In genomic region chr19:50663280-50663790, GRCh38 we compare ENCODE assay signal across 16 cellular contexts. TPM values are rescaled to one million over a fixed set of nuclear protein-coding genes. Genes with fewer than 3 reads are reported as not detected.
A peak's percentile ranks its signal among the peaks of the same experiment; 100 is the strongest.
DNase-seq lines count a peak whose midpoint lies in the region; ATAC-seq, FAIRE-seq and TF ChIP-seq lines count a peak whose summit lies in the region.
"Had no signal": no experiment of that assay in that cellular context is flagged by ENCODE, and none has a peak within 500 bp of the region (broad histone marks: within the 10 kb centered on the region; RNA-seq: fewer than 3 reads in every experiment).

No MANE protein-coding gene starts in this region.

- H3K4me1 ChIP-seq in Loucy (ENCODE audit: insufficient read depth, low read length, poor library complexity, severe bottlenecking) (no peaks in the 10 kb centered on the region), K562 (replicated peaks in 1 of 2; ENCODE audit: control insufficient read depth in 2 of 2, insufficient read depth in 2 of 2, low read length in 2 of 2) (peaks cover 0 to 55% of the 10 kb centered on the region in 2 experiments; a peak in 4 of 5 replicates), upper lobe of left lung (peaks cover 7 to 37% (median 16%) of the 10 kb centered on the region in 4 donors)
- H3K4me1 ChIP-seq: SJSA1 had no signal

- no peaks in the 10 kb centered on the region for H3K36me3 Mint-ChIP-seq in progenitor cell of endocrine pancreas (ENCODE audit: insufficient read depth)

- H3K27me3 Mint-ChIP-seq in progenitor cell of endocrine pancreas, result peaks cover 38% of the 10 kb centered on the region

- H3F3A ChIP-seq in Loucy (ENCODE audit: low read depth), result no peaks in the 10 kb centered on the region

- H3K9ac ChIP-seq in Loucy (ENCODE audit: low read depth, low read length, poor library complexity, severe bottlenecking) (no peak overlapping the region), K562 (ENCODE audit: insufficient read depth in 1 of 2, low read depth in 2 of 2, low read length in 2 of 2) (no peak overlapping the region)

- H3K27ac Mint-ChIP-seq in progenitor cell of endocrine pancreas, result no peak overlapping the region

- H3K9me1 ChIP-seq in K562 (ENCODE audit: control insufficient read depth, insufficient read depth, low read length), result no peaks in the 10 kb centered on the region

- POLR2A ChIA-PET in K562 (lab: Yijun Ruan, JAX), result interaction anchor here (0.7 kb wide), 1 partner anchor 153 kb away, joined by 3 read pairs; no protein-coding TSS in a partner anchor

- TF ChIP-seq EP300 in K562 (IDR thresholded peaks at IDR 0.05; ENCODE audit: low read length) (no peak), upper lobe of left lung (IDR thresholded peaks at IDR 0.05) (no peak)

- no peaks in the 10 kb centered on the region for H3K9me3 Mint-ChIP-seq in progenitor cell of endocrine pancreas (ENCODE audit: low read depth)

- H4K20me1 ChIP-seq in Loucy (ENCODE audit: insufficient read depth, low read length, poor library complexity, severe bottlenecking) (no peaks in the 10 kb centered on the region), K562 (replicated peaks; ENCODE audit: control insufficient read depth, insufficient read depth, low read length) (peaks cover 3% of the 10 kb centered on the region; the same call in 1 of the 2 replicates)

- no TSS peak for BruUV-seq in K562 (replicated peaks; lab: Mats Ljungman, UMichigan)

- peaks cover 2% of the 10 kb centered on the region for H3K4me1 Mint-ChIP-seq in progenitor cell of endocrine pancreas (ENCODE audit: low read depth)

- H3K4me2 ChIP-seq in Loucy (ENCODE audit: low read depth, low read length, poor library complexity, severe bottlenecking), result no peak overlapping the region
- H3K4me2 ChIP-seq in K562 (ENCODE audit: insufficient read depth, low read length), result no peak overlapping the region

- no peak overlapping the region for H3K27ac ChIP-seq in K562 (ENCODE audit: extremely low read depth, low read depth, low read length)
- H3K27ac ChIP-seq in upper lobe of left lung, result no peak overlapping the region
- H3K27ac ChIP-seq: ovary, SJSA1 had no signal

- TF ChIP-seq CTCF in Loucy (conservative IDR thresholded peaks at IDR 0.05; ENCODE audit: low read length) (peak; percentile 36), K562 (IDR thresholded peaks at IDR 0.05 in 2 of 3, conservative IDR thresholded peaks at IDR 0.05 in 1 of 3; ENCODE audit: insufficient read depth in 2 of 3, low read depth in 1 of 3, low read length in 3 of 3) (peak; percentile 26 to 42 (median 42); a peak in 5 of 6 replicates), progenitor cell of endocrine pancreas (IDR thresholded peaks at IDR 0.05; ENCODE audit: unreplicated experiment) (peak; percentile 45), upper lobe of left lung (IDR thresholded peaks at IDR 0.05) (no peak)

- no peaks in the 10 kb centered on the region for H3K9me3 ChIP-seq in Loucy (ENCODE audit: insufficient read depth, low read depth, low read length)
- H3K9me3 ChIP-seq in K562 (replicated peaks; ENCODE audit: control insufficient read depth, insufficient read depth, low read depth, low read length), result peaks cover 9% of the 10 kb centered on the region
- H3K9me3 ChIP-seq in upper lobe of left lung, result no peaks in the 10 kb centered on the region
- H3K9me3 ChIP-seq: ovary had no signal

- no peak overlapping the region for H3K4me3 Mint-ChIP-seq in progenitor cell of endocrine pancreas (ENCODE audit: low read depth)

- H3K79me2 ChIP-seq in Loucy (ENCODE audit: insufficient read depth, low read length) (no peaks in the 10 kb centered on the region), K562 (ENCODE audit: control insufficient read depth, insufficient read depth, low read length) (peaks cover 7% of the 10 kb centered on the region; the same call in 2 of the 3 replicates)

- H3K36me3 ChIP-seq in Loucy (ENCODE audit: insufficient read depth, low read length), result no peaks in the 10 kb centered on the region
- H3K36me3 ChIP-seq in K562 (ENCODE audit: control insufficient read depth, insufficient read depth, low read length), result no peaks in the 10 kb centered on the region
- no peaks in the 10 kb centered on the region for H3K36me3 ChIP-seq in upper lobe of left lung
- H3K36me3 ChIP-seq: ovary, SJSA1 had no signal

- WGBS in K562 (ENCODE audit: insufficient coverage, low coverage, missing lambda C conversion rate), result 56% methylated on average over 2 of the region's 2 CpGs
- 87 to 88% methylated on average over 2 of the region's 2 CpGs for WGBS in upper lobe of left lung, 2 donors

- DNase-seq in NCI-H1417 (lab: John Stamatoyannopoulos, UW) (peak in 2 of 3 experiments; percentile 33 to 65), NCI-H1417 treated with DMSO at 0.1 percent for 48 hours (lab: John Stamatoyannopoulos, UW) (no peak), K562 (ENCODE audit: extremely low read depth in 1 of 4, low spot score in 3 of 4) (peak in 3 of 4 experiments; percentile 41 to 60 (median 54)), progenitor cell of endocrine pancreas (ENCODE audit: low spot score, unreplicated experiment) (no peak), upper lobe of left lung (no peak)
- DNase-seq in activated CD4-positive, CD25-positive, alpha-beta regulatory T cell (lab: John Stamatoyannopoulos, UW), result no peak
- DNase-seq: DMS153, mammary epithelial cell, NCI-H774, ovary had no signal

- H3K9me2 ChIP-seq in Loucy (replicated peaks; ENCODE audit: low read depth, low read length), result no peaks in the 10 kb centered on the region

- intact Hi-C loops in K562 (cut with micrococcal nuclease), result no loop called here

- in situ Hi-C loops in K562 (cut with MboI), result no loop called here

- no peak overlapping the region for H2AFZ ChIP-seq in Loucy (ENCODE audit: low read length)
- no peak overlapping the region for H2AFZ ChIP-seq in K562 (ENCODE audit: low read depth, low read length)

- CTCF ChIA-PET in K562 (lab: Yijun Ruan, JAX; ENCODE audit: low intra/inter-chr PET ratio), result interaction anchor here (0.6 to 0.8 kb wide), 2 partner anchors 107 to 217 kb away, joined by 3 to 5 read pairs; no protein-coding TSS in a partner anchor

- no peak for TF ChIP-seq RAD21 in K562 (CRISPR knock-in tag; conservative IDR thresholded peaks at IDR 0.05 in 1 of 2, IDR thresholded peaks at IDR 0.05 in 1 of 2)

- TF ChIP-seq POLR2A in K562 (conservative IDR thresholded peaks at IDR 0.05) (no peak), upper lobe of left lung (IDR thresholded peaks at IDR 0.05) (no peak)

- no peak overlapping the region for H3K4me3 ChIP-seq in Loucy (ENCODE audit: low read length, poor library complexity, severe bottlenecking)
- no peak overlapping the region for H3K4me3 ChIP-seq in K562
- no peak overlapping the region for H3K4me3 ChIP-seq in upper lobe of left lung
- H3K4me3 ChIP-seq: ovary, SJSA1 had no signal

- ATAC-seq in K562, result no peak
- ATAC-seq in upper lobe of left lung (ENCODE audit: low FRiP score in 2 of 2), result no peak
- ATAC-seq in esophagus mucosa, result no peak
- ATAC-seq: activated CD4-positive, CD25-positive, alpha-beta regulatory T cell treated with anti-CD3 and anti-CD28 coated beads, Interleukin-2, amount 50 U/mL, for 24 hours had no signal

- no peaks in the 10 kb centered on the region for H3K27me3 ChIP-seq in Loucy (ENCODE audit: insufficient read depth, low read length, poor library complexity, severe bottlenecking)
- peaks cover 0 to 5% of the 10 kb centered on the region in 2 experiments; a peak in 2 of 5 replicates for H3K27me3 ChIP-seq in K562 (ENCODE audit: control insufficient read depth in 2 of 2, insufficient read depth in 2 of 2, low read length in 2 of 2)
- peaks cover 0 to 49% (median 29%) of the 10 kb centered on the region in 4 donors for H3K27me3 ChIP-seq in upper lobe of left lung
- H3K27me3 ChIP-seq: ovary had no signal

- no peak for FAIRE-seq in K562 (lab: Jason Lieb, UNC)
- FAIRE-seq: colon had no signal

RNA-seq across cellular contexts. Expression of gene C19orf81, which starts 14.1 kb away (rescaled TPM):
- total RNA-seq in K562 (2011; cell fraction: chromatin; rRNA removed; ENCODE audit: low replicate concordance), result 3.2 TPM in 1 of 2 replicates, not detected in the other
- total RNA-seq in K562 (2011; cell fraction: nucleolus; rRNA removed), result 10.5 and 13.3 TPM in 2 replicates
- total RNA-seq in K562 (2011; cell fraction: nucleoplasm; rRNA removed), result 7.7 and 11.2 TPM in 2 replicates
- total RNA-seq in K562 (2014; rRNA removed), result 42.9 and 52.9 TPM in 2 replicates
- total RNA-seq in K562 (2014; rRNA removed; fragmentation: Illumina TruSeq; extraction: Trizol), result not detected in 2 replicates
- 2.9 and 3.0 TPM in 2 replicates for total RNA-seq in K562 (2015; rRNA removed; fragmentation: Illumina TruSeq; extraction: Trizol)
- 33.0 and 40.2 TPM in 2 replicates for total RNA-seq in K562 (2021)
- polyA plus RNA-seq in K562 (2011; rRNA removed), result 2.5 and 5.1 TPM in 2 replicates
- polyA plus RNA-seq in K562 (2011; cell fraction: cytosol; rRNA removed), result 8.7 and 29.6 TPM in 2 replicates
- polyA plus RNA-seq in K562 (2011; cell fraction: nucleus; rRNA removed), result 8.3 and 17.5 TPM in 2 replicates
- polyA plus RNA-seq in K562 (2012), result 26.5 and 30.0 TPM in 2 replicates
- polyA plus RNA-seq in K562 (2014; fragmentation: Illumina TruSeq; extraction: Trizol), result 1.1 TPM in 1 of 2 replicates, not detected in the other
- polyA plus RNA-seq in K562 (2014; fragmentation: Nextera tagmentation; extraction: Ambion mirVana), result not detected
- polyA plus RNA-seq in K562 (2014; rRNA removed), result 35.9 and 46.2 TPM in 2 replicates
- polyA minus RNA-seq in K562 (2011; rRNA and poly(A)+ RNA removed), result not detected in 2 replicates
- 3.5 and 5.7 TPM in 2 replicates for polyA minus RNA-seq in K562 (2011; cell fraction: cytosol; rRNA and poly(A)+ RNA removed)
- 6.1 and 7.3 TPM in 2 replicates for polyA minus RNA-seq in K562 (2011; cell fraction: nucleus; rRNA and poly(A)+ RNA removed)
- 5.6 and 8.6 TPM in 2 replicates for total RNA-seq in progenitor cell of endocrine pancreas
- 10 to 100 TPM in 1 of 6 donors, 1 to 10 TPM in 4, not detected in 1; 1.7 to 24.4 (median 3.1) TPM for total RNA-seq in upper lobe of left lung
- not detected for total RNA-seq in esophagus mucosa
- total RNA-seq: mammary epithelial cell, MCF 10A, SJSA1 had no signal
- polyA plus RNA-seq: mammary epithelial cell, ovary had no signal

RNA-seq across cellular contexts. Expression of gene SYT3, which starts 23.7 kb away (rescaled TPM):
- 1.5 and 2.4 TPM in 2 replicates for total RNA-seq in K562 (2011; cell fraction: chromatin; rRNA removed; ENCODE audit: low replicate concordance)
- 1.6 and 2.0 TPM in 2 replicates for total RNA-seq in K562 (2011; cell fraction: nucleolus; rRNA removed)
- 1.5 and 3.9 TPM in 2 replicates for total RNA-seq in K562 (2011; cell fraction: nucleoplasm; rRNA removed)
- total RNA-seq in K562 (2014; rRNA removed) (1.1 and 1.6 TPM in 2 replicates), K562 (2014; rRNA removed; fragmentation: Illumina TruSeq; extraction: Trizol) (0.36 and 0.51 TPM in 2 replicates), K562 (2015; rRNA removed; fragmentation: Illumina TruSeq; extraction: Trizol) (0.40 and 0.41 TPM in 2 replicates), K562 (2021) (1.7 and 2.0 TPM in 2 replicates), progenitor cell of endocrine pancreas (0.91 and 1.8 TPM in 2 replicates), upper lobe of left lung (1 to 10 TPM in 3 of 6 donors, under 1 TPM in 2, not detected in 1; 0.67 to 3.6 (median 1.4) TPM), esophagus mucosa (not detected)
- polyA plus RNA-seq in K562 (2011; rRNA removed) (0.35 and 0.40 TPM in 2 replicates), K562 (2014; fragmentation: Illumina TruSeq; extraction: Trizol) (0.54 and 1.2 TPM in 2 replicates), K562 (2014; fragmentation: Nextera tagmentation; extraction: Ambion mirVana) (not detected), K562 (2014; rRNA removed) (0.38 and 0.85 TPM in 2 replicates)
- polyA plus RNA-seq in K562 (2011; cell fraction: cytosol; rRNA removed), result 0.28 and 1.0 TPM in 2 replicates
- 1.5 and 2.9 TPM in 2 replicates for polyA plus RNA-seq in K562 (2011; cell fraction: nucleus; rRNA removed)
- 1.6 and 3.0 TPM in 2 replicates for polyA plus RNA-seq in K562 (2012)
- 0.12 and 0.84 TPM in 2 replicates for polyA minus RNA-seq in K562 (2011; rRNA and poly(A)+ RNA removed)
- 0.38 TPM in 1 of 2 replicates, not detected in the other for polyA minus RNA-seq in K562 (2011; cell fraction: cytosol; rRNA and poly(A)+ RNA removed)
- 0.44 and 0.67 TPM in 2 replicates for polyA minus RNA-seq in K562 (2011; cell fraction: nucleus; rRNA and poly(A)+ RNA removed)
- total RNA-seq: mammary epithelial cell, MCF 10A, SJSA1 had no signal
- polyA plus RNA-seq: mammary epithelial cell had no signal

RNA-seq across cellular contexts. Expression of gene SHANK1, which starts 56.3 kb away (rescaled TPM):
- total RNA-seq in K562 (2011; cell fraction: chromatin; rRNA removed; ENCODE audit: low replicate concordance), result 1.1 and 2.3 TPM in 2 replicates
- 0.53 and 1.3 TPM in 2 replicates for total RNA-seq in K562 (2011; cell fraction: nucleolus; rRNA removed)
- 1.8 and 2.4 TPM in 2 replicates for total RNA-seq in K562 (2011; cell fraction: nucleoplasm; rRNA removed)
- total RNA-seq in K562 (2014; rRNA removed), result 0.65 and 0.73 TPM in 2 replicates
- 0.29 and 0.55 TPM in 2 replicates for total RNA-seq in K562 (2014; rRNA removed; fragmentation: Illumina TruSeq; extraction: Trizol)
- total RNA-seq in K562 (2015; rRNA removed; fragmentation: Illumina TruSeq; extraction: Trizol), result 0.33 and 0.57 TPM in 2 replicates
- total RNA-seq in K562 (2021), result 1.3 and 1.8 TPM in 2 replicates
- 0.33 and 0.61 TPM in 2 replicates for polyA plus RNA-seq in K562 (2011; rRNA removed)
- polyA plus RNA-seq in K562 (2011; cell fraction: cytosol; rRNA removed), result 0.66 and 2.6 TPM in 2 replicates
- 1.0 and 1.7 TPM in 2 replicates for polyA plus RNA-seq in K562 (2011; cell fraction: nucleus; rRNA removed)
- polyA plus RNA-seq in K562 (2012), result 0.69 and 1.3 TPM in 2 replicates
- 0.64 and 1.8 TPM in 2 replicates for polyA plus RNA-seq in K562 (2014; fragmentation: Illumina TruSeq; extraction: Trizol)
- not detected for polyA plus RNA-seq in K562 (2014; fragmentation: Nextera tagmentation; extraction: Ambion mirVana)
- polyA plus RNA-seq in K562 (2014; rRNA removed), result 0.52 and 1.6 TPM in 2 replicates
- 0.18 and 0.42 TPM in 2 replicates for polyA minus RNA-seq in K562 (2011; rRNA and poly(A)+ RNA removed)
- polyA minus RNA-seq in K562 (2011; cell fraction: cytosol; rRNA and poly(A)+ RNA removed), result 0.86 and 1.2 TPM in 2 replicates
- polyA minus RNA-seq in K562 (2011; cell fraction: nucleus; rRNA and poly(A)+ RNA removed), result 0.56 and 1.3 TPM in 2 replicates
- total RNA-seq in progenitor cell of endocrine pancreas, result 0.20 and 0.36 TPM in 2 replicates
- under 1 TPM in 2 of 6 donors, not detected in 4; 0.40 to 0.54 TPM for total RNA-seq in upper lobe of left lung
- total RNA-seq in esophagus mucosa, result 0.04 TPM
- total RNA-seq: SJSA1 had no signal

RNA-seq across cellular contexts. Expression of gene CLEC11A, which starts 59.8 kb away (rescaled TPM):
- total RNA-seq in K562 (2011; cell fraction: chromatin; rRNA removed; ENCODE audit: low replicate concordance), result 0.69 and 6.7 TPM in 2 replicates
- total RNA-seq in K562 (2011; cell fraction: nucleolus; rRNA removed), result 14.3 and 15.2 TPM in 2 replicates
- 7.3 and 8.3 TPM in 2 replicates for total RNA-seq in K562 (2011; cell fraction: nucleoplasm; rRNA removed)
- 32.7 and 34.8 TPM in 2 replicates for total RNA-seq in K562 (2014; rRNA removed)
- total RNA-seq in K562 (2014; rRNA removed; fragmentation: Illumina TruSeq; extraction: Trizol), result 2.5 and 2.7 TPM in 2 replicates
- total RNA-seq in K562 (2015; rRNA removed; fragmentation: Illumina TruSeq; extraction: Trizol), result 16.1 and 16.7 TPM in 2 replicates
- 31.3 and 31.4 TPM in 2 replicates for total RNA-seq in K562 (2021)
- polyA plus RNA-seq in K562 (2011; rRNA removed), result 3.0 and 17.4 TPM in 2 replicates
- 26.3 and 38.6 TPM in 2 replicates for polyA plus RNA-seq in K562 (2011; cell fraction: cytosol; rRNA removed)
- polyA plus RNA-seq in K562 (2011; cell fraction: nucleus; rRNA removed), result 42.7 and 43.1 TPM in 2 replicates
- polyA plus RNA-seq in K562 (2012), result 32.9 and 74.8 TPM in 2 replicates
- polyA plus RNA-seq in K562 (2014; fragmentation: Illumina TruSeq; extraction: Trizol), result 3.4 and 8.3 TPM in 2 replicates
- under 1 TPM; 0.39 to 0.46 TPM for polyA plus RNA-seq in K562 (2014; fragmentation: Nextera tagmentation; extraction: Ambion mirVana)
- 31.8 and 43.9 TPM in 2 replicates for polyA plus RNA-seq in K562 (2014; rRNA removed)
- polyA minus RNA-seq in K562 (2011; rRNA and poly(A)+ RNA removed), result 0.49 and 1.0 TPM in 2 replicates
- 1.6 and 12.8 TPM in 2 replicates for polyA minus RNA-seq in K562 (2011; cell fraction: cytosol; rRNA and poly(A)+ RNA removed)
- polyA minus RNA-seq in K562 (2011; cell fraction: nucleus; rRNA and poly(A)+ RNA removed), result 5.9 and 7.9 TPM in 2 replicates
- total RNA-seq in progenitor cell of endocrine pancreas, result 4.7 and 5.4 TPM in 2 replicates
- 10 to 100 TPM in 4 of 6 donors, 1 to 10 TPM in 2; 3.9 to 19.6 (median 15.9) TPM for total RNA-seq in upper lobe of left lung
- 2.7 TPM for total RNA-seq in esophagus mucosa

Comparison
In these comparisons a context has a peak if more than half of its experiments do, and no peak if none do; other contexts are left out.
1. DNase-seq: peak in NCI-H1417 (2 of 3) and K562 (3 of 4); none in NCI-H1417 treated with DMSO at 0.1 percent for 48 hours (single experiment), progenitor cell of endocrine pancreas (single experiment), upper lobe of left lung (0 of 2) and activated CD4-positive, CD25-positive, alpha-beta regulatory T cell (0 of 4).
2. CTCF ChIP-seq: peak in Loucy (single experiment), K562 (3 of 3) and progenitor cell of endocrine pancreas (single experiment); none in upper lobe of left lung (0 of 6).